In genomic region chrX:56787734-56788152, GRCh38 we compare ENCODE assay signal across 14 cellular contexts.
"Had no signal": no experiment of that assay in that cellular context is flagged by ENCODE, and none has a peak within 500 bp of the region (broad histone marks: within the 10 kb centered on the region; RNA-seq: fewer than 3 reads in every experiment).

No MANE protein-coding gene starts in this region.

- ATAC-seq: activated CD8-positive, alpha-beta T cell treated with anti-CD3 and anti-CD28 coated beads for 36 hours; naive thymus-derived CD8-positive, alpha-beta T cell had no signal

- H3K4me3 ChIP-seq: cardiac muscle cell, hepatocyte, skin epidermis had no signal

- H3K36me3 ChIP-seq: cardiac muscle cell had no signal

- H3K27ac ChIP-seq: cardiac muscle cell, epithelial cell of prostate, hepatocyte had no signal

- DNase-seq: activated CD4-positive, alpha-beta T cell treated with anti-CD3 and anti-CD28 coated beads, Interleukin-2, amount 10 ng/mL, durations not matched to agents 24 days and 14 days; activated CD8-positive, alpha-beta T cell treated with anti-CD3 and anti-CD28 coated beads for 36 hours; endodermal cell; foreskin fibroblast; left cardiac atrium; mesenchymal stem cell; naive thymus-derived CD8-positive, alpha-beta T cell; occipital lobe; stimulated activated CD4-positive, alpha-beta T cell treated with anti-CD3 and anti-CD28 coated beads, Interleukin-15, amount 100 ng/mL, for 24 hours; stimulated activated CD4-positive, alpha-beta T cell treated with anti-CD3 and anti-CD28 coated beads, Interleukin-4, amount 100 ng/mL, for 1 hour had no signal

- H3K27me3 ChIP-seq: cardiac muscle cell, hepatocyte had no signal
